1 cellular context compared by ENCODE assay signal in the genomic region with DNA sequence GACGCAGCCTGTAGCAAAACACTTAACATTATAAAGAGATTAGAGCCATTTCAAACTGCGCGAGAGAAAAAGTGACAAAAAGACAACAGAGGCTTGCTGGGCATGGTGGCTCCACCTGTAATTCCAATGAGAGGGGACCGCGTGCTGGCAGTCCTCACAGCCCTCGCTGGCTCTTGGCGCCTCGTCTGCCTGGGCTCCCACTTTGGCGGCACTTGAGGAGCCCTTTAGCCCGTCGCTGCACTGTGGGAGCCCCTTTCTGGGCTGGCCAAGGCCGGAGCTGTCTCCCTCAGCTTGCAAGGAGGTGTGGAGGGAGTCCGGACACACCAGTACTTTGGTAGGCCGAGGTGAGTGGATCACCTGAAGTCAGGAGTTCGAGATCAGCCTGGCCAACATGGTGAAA.
TF ChIP-seq lines count a peak whose summit lies in the region.

No MANE protein-coding gene starts in this region.

TF ChIP-seq in GM23338, 12 proteins besides CTCF, POLR2A, EP300 and RAD21 (continued from another document):
- no peak for TF ChIP-seq POLR2AphosphoS5 (IDR thresholded peaks at IDR 0.05; ENCODE audit: low read depth)
- TF ChIP-seq JUNB (IDR thresholded peaks at IDR 0.05; ENCODE audit: unreplicated experiment) = no peak
